In genomic region chr20:407097-407952, GRCh38 we compare ENCODE assay signal across 1 cellular context.
TF ChIP-seq lines count a peak whose summit lies in the region.

No MANE protein-coding gene starts in this region.

TF ChIP-seq in HepG2, 621 proteins besides CTCF, POLR2A, EP300 and RAD21 (continued from another document and continues in another):
- TF ChIP-seq GATA4 (IDR thresholded peaks at IDR 0.05; ENCODE audit: borderline replicate concordance, low read depth) (peak; percentile 50; the same call in 1 of the 2 replicates), HDAC2 (CRISPR knock-in tag; IDR thresholded peaks at IDR 0.05) (peak; percentile 68; the same call in 1 of the 2 replicates), BHLHE40 (IDR thresholded peaks at IDR 0.05; ENCODE audit: low read length) (peak; percentile 67; the same call in 1 of the 2 replicates), REL (CRISPR knock-in tag; conservative IDR thresholded peaks at IDR 0.05) (no peak), ARID4A (CRISPR knock-in tag; IDR thresholded peaks at IDR 0.05; ENCODE audit: borderline replicate concordance) (peak; percentile 39; the same call in 1 of the 2 replicates), PHB2 (IDR thresholded peaks at IDR 0.05; ENCODE audit: partially characterized antibody) (no peak), NFIB (CRISPR knock-in tag; IDR thresholded peaks at IDR 0.05; ENCODE audit: borderline replicate concordance) (no peak), MAFK (conservative IDR thresholded peaks at IDR 0.05 in 1 of 2, IDR thresholded peaks at IDR 0.05 in 1 of 2; ENCODE audit: low read length in 2 of 2) (no peak), ZNF589 (CRISPR knock-in tag; conservative IDR thresholded peaks at IDR 0.05) (no peak; the same call in 1 of the 2 replicates), SRY (CRISPR knock-in tag; IDR thresholded peaks at IDR 0.05) (peak; percentile 75), THYN1 (CRISPR knock-in tag; IDR thresholded peaks at IDR 0.05; ENCODE audit: borderline replicate concordance, low read depth) (peak; percentile 76; the same call in 1 of the 2 replicates), ZNF230 (CRISPR knock-in tag; IDR thresholded peaks at IDR 0.05) (peak; percentile 74; the same call in 1 of the 2 replicates), ZNF777 (CRISPR knock-in tag; IDR thresholded peaks at IDR 0.05) (peak; percentile 89), ZBTB7A (CRISPR knock-in tag; IDR thresholded peaks at IDR 0.05) (no peak), RXRA (CRISPR knock-in tag; IDR thresholded peaks at IDR 0.05) (peak; percentile 28; the same call in 1 of the 2 replicates), MTA1 (CRISPR knock-in tag; IDR thresholded peaks at IDR 0.05; ENCODE audit: borderline replicate concordance) (peak; percentile 53; the same call in 1 of the 2 replicates), ZNF740 (CRISPR knock-in tag; IDR thresholded peaks at IDR 0.05) (peak; percentile 61), RFXANK (CRISPR knock-in tag; IDR thresholded peaks at IDR 0.05) (no peak; the same call in 1 of the 2 replicates), ZSCAN5A (CRISPR knock-in tag; IDR thresholded peaks at IDR 0.05; ENCODE audit: borderline replicate concordance) (peak; percentile 73; the same call in 1 of the 2 replicates), AGO1 (IDR thresholded peaks at IDR 0.05; ENCODE audit: low read depth, low read length, poor library complexity, severe bottlenecking) (no peak), RBAK (CRISPR knock-in tag; IDR thresholded peaks at IDR 0.05) (no peak), ZNF496 (CRISPR knock-in tag; IDR thresholded peaks at IDR 0.05; ENCODE audit: insufficient replicate concordance) (no peak), ZNF737 (CRISPR knock-in tag; IDR thresholded peaks at IDR 0.05; ENCODE audit: borderline replicate concordance) (peak; percentile 95; the same call in 1 of the 2 replicates), ZNF138 (CRISPR knock-in tag; IDR thresholded peaks at IDR 0.05; ENCODE audit: low read depth) (no peak; the same call in 1 of the 2 replicates), CHCHD3 (CRISPR knock-in tag; IDR thresholded peaks at IDR 0.05) (peak; percentile 78; the same call in 1 of the 2 replicates), CENPX (CRISPR knock-in tag; IDR thresholded peaks at IDR 0.05) (no peak), FOXP1 (IDR thresholded peaks at IDR 0.05) (no peak), FOXP1 (CRISPR knock-in tag; IDR thresholded peaks at IDR 0.05) (peak; percentile 23; the same call in 1 of the 2 replicates), CCAR2 (optimal IDR thresholded peaks at IDR 0.05; ENCODE audit: low read depth, low read length) (no peak), NR2F6 (IDR thresholded peaks at IDR 0.05) (peak; percentile 41; the same call in 1 of the 2 replicates), NR2F6 (CRISPR knock-in tag; IDR thresholded peaks at IDR 0.05) (peak; percentile 25; the same call in 1 of the 2 replicates), NFKB2 (CRISPR knock-in tag; IDR thresholded peaks at IDR 0.05; ENCODE audit: borderline replicate concordance) (peak; percentile 77), NR1H2 (CRISPR knock-in tag; IDR thresholded peaks at IDR 0.05; ENCODE audit: borderline replicate concordance, low read depth) (no peak), CREM (IDR thresholded peaks at IDR 0.05) (no peak; the same call in 1 of the 2 replicates), CREM (CRISPR knock-in tag; IDR thresholded peaks at IDR 0.05) (peak; percentile 25; the same call in 1 of the 2 replicates), SP2 (CRISPR knock-in tag; IDR thresholded peaks at IDR 0.05) (no peak), ZNF552 (CRISPR knock-in tag; IDR thresholded peaks at IDR 0.05; ENCODE audit: borderline replicate concordance) (peak; percentile 50), ZNF292 (CRISPR knock-in tag; IDR thresholded peaks at IDR 0.05; ENCODE audit: borderline replicate concordance, low read depth) (no peak; the same call in 1 of the 2 replicates), IRX3 (CRISPR knock-in tag; IDR thresholded peaks at IDR 0.05; ENCODE audit: borderline replicate concordance, low read depth) (peak; percentile 96), EED (CRISPR knock-in tag; IDR thresholded peaks at IDR 0.05) (no peak; the same call in 1 of the 2 replicates), ZNF703 (CRISPR knock-in tag; IDR thresholded peaks at IDR 0.05; ENCODE audit: borderline replicate concordance) (no peak), MTF2 (CRISPR knock-in tag; IDR thresholded peaks at IDR 0.05; ENCODE audit: borderline replicate concordance) (no peak), ZFAT (CRISPR knock-in tag; conservative IDR thresholded peaks at IDR 0.05) (peak; percentile 72; the same call in 1 of the 2 replicates), HIC2 (CRISPR knock-in tag; IDR thresholded peaks at IDR 0.05; ENCODE audit: low read depth) (peak; percentile 69; the same call in 1 of the 2 replicates), ZFP62 (CRISPR knock-in tag; IDR thresholded peaks at IDR 0.05) (peak; percentile 89; the same call in 1 of the 2 replicates)
- TF ChIP-seq, protein P1, sequence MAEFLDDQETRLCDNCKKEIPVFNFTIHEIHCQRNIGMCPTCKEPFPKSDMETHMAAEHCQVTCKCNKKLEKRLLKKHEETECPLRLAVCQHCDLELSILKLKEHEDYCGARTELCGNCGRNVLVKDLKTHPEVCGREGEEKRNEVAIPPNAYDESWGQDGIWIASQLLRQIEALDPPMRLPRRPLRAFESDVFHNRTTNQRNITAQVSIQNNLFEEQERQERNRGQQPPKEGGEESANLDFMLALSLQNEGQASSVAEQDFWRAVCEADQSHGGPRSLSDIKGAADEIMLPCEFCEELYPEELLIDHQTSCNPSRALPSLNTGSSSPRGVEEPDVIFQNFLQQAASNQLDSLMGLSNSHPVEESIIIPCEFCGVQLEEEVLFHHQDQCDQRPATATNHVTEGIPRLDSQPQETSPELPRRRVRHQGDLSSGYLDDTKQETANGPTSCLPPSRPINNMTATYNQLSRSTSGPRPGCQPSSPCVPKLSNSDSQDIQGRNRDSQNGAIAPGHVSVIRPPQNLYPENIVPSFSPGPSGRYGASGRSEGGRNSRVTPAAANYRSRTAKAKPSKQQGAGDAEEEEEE (CRISPR knock-in tag; IDR thresholded peaks at IDR 0.05; ENCODE audit: borderline replicate concordance): peak; percentile 93; the same call in 1 of the 2 replicates
- TF ChIP-seq, protein P2, sequence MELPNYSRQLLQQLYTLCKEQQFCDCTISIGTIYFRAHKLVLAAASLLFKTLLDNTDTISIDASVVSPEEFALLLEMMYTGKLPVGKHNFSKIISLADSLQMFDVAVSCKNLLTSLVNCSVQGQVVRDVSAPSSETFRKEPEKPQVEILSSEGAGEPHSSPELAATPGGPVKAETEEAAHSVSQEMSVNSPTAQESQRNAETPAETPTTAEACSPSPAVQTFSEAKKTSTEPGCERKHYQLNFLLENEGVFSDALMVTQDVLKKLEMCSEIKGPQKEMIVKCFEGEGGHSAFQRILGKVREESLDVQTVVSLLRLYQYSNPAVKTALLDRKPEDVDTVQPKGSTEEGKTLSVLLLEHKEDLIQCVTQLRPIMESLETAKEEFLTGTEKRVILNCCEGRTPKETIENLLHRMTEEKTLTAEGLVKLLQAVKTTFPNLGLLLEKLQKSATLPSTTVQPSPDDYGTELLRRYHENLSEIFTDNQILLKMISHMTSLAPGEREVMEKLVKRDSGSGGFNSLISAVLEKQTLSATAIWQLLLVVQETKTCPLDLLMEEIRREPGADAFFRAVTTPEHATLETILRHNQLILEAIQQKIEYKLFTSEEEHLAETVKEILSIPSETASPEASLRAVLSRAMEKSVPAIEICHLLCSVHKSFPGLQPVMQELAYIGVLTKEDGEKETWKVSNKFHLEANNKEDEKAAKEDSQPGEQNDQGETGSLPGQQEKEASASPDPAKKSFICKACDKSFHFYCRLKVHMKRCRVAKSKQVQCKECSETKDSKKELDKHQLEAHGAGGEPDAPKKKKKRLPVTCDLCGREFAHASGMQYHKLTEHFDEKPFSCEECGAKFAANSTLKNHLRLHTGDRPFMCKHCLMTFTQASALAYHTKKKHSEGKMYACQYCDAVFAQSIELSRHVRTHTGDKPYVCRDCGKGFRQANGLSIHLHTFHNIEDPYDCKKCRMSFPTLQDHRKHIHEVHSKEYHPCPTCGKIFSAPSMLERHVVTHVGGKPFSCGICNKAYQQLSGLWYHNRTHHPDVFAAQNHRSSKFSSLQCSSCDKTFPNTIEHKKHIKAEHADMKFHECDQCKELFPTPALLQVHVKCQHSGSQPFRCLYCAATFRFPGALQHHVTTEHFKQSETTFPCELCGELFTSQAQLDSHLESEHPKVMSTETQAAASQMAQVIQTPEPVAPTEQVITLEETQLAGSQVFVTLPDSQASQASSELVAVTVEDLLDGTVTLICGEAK (IDR thresholded peaks at IDR 0.05): no peak
- TF ChIP-seq, protein P2 (CRISPR knock-in tag; IDR thresholded peaks at IDR 0.05): peak; percentile 68; the same call in 1 of the 2 replicates
